In the genomic region with DNA sequence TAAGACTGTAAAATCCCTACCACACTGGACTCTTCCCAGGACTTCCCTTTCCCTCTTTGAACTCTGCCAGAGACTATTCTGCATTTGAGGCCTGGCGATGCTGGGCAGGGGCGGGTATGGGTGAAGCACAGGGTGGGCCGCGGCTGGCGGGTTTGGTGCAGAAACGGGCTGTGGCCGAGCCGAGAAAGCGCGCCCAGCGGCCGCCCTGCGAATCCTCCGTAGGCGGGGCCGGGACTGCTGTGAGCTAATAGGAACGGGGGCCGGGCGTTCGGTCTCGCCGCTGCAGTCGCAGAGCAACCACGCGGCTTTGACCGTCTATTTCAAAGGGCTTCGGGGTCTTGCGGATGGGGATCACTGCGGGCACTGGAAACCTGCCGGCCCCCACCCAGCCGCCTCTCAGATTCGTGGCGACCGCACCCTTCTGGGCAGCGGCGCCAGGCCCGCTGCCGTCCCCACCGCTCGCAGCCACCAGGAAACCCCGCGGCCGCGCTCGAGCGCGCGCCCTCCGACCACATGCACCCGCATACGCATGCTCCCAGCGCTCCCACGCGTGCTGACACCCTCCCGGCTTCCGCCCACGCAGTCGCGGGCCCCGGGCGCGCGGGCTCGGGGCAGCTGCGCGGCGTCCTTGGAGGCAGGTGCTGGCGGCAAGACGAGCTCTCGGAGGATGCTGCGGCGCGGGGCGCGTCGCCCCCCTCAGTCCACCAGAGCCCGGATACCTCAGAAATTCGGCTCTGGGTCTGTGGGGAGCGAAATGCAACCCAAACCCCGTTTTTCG, we compare ENCODE assay signal across 8 cellular contexts. TPM values are rescaled to one million over a fixed set of nuclear protein-coding genes. Genes with fewer than 3 reads are reported as not detected.
DNase-seq lines count a peak whose midpoint lies in the region; ATAC-seq and TF ChIP-seq lines count a peak whose summit lies in the region.

No MANE protein-coding gene starts in this region.

- no peaks in the 10 kb centered on the region for H3K27me3 Mint-ChIP-seq in Caco-2 (ENCODE audit: insufficient read depth, unreplicated experiment)

- H3K36me3 ChIP-seq in Caco-2 (ENCODE audit: control insufficient read depth, insufficient read depth, low read length) (no peaks in the 10 kb centered on the region), NT2/D1 (ENCODE audit: insufficient read depth, insufficient read length, low read length) (peaks cover 12% of the 10 kb centered on the region)

- no TSS peak for BruUV-seq in Caco-2 (replicated peaks; lab: Mats Ljungman, UMichigan)

- ATAC-seq in GM19463 (IDR thresholded peaks at IDR 0.05; ENCODE audit: unreplicated experiment): peak; percentile 42

- H3K4me3 Mint-ChIP-seq in Caco-2 (ENCODE audit: unreplicated experiment): peak overlapping the region; percentile 81

- peak overlapping the region; percentile 92 for H3K9ac ChIP-seq in NT2/D1 (ENCODE audit: insufficient read length, low read depth)

- H3K9me3 ChIP-seq in Caco-2 (no peaks in the 10 kb centered on the region), NT2/D1 (ENCODE audit: insufficient read depth, low read length) (peaks cover 17% of the 10 kb centered on the region)

- CTCF ChIA-PET in Caco-2 (lab: Charles Lee): interaction anchor here (0.6 to 1.7 kb wide), 4 partner anchors 18 to 217 kb away, joined by 4 to 10 read pairs (median 4); no protein-coding TSS in a partner anchor

- peak overlapping the region; percentile 88 for H3K27ac Mint-ChIP-seq in Caco-2 (ENCODE audit: unreplicated experiment)

- peak overlapping the region; percentile 84 for H3K4me3 ChIP-seq in Caco-2 (ENCODE audit: low read depth, low read length)
- peak overlapping the region; percentile 72 for H3K4me3 ChIP-seq in HL-60 (replicated peaks; ENCODE audit: insufficient read depth, low read length)
- peak overlapping the region; percentile 89 for H3K4me3 ChIP-seq in NT2/D1 (ENCODE audit: insufficient read length, low read depth)

- TF ChIP-seq CTCF in Caco-2 (IDR thresholded peaks at IDR 0.05; ENCODE audit: insufficient read depth in 1 of 2, low read depth in 1 of 2, low read length in 1 of 2, severe bottlenecking in 1 of 2, unreplicated experiment in 1 of 2) (peak in 1 of 2 experiments; percentile 35), HL-60 (IDR thresholded peaks at IDR 0.05; ENCODE audit: insufficient read depth, low read length) (no peak)

- DNase-seq in Caco-2: peak; percentile 82 to 85
- peak; percentile 78 to 85 for DNase-seq in HL-60 (ENCODE audit: low read depth in 1 of 2, low spot score in 1 of 2)
- peak; percentile 82 for DNase-seq in NT2/D1 (ENCODE audit: low read depth, low spot score)
- DNase-seq in activated T-cell treated with anti-CD3 and anti-CD28 coated beads for 1 hour (ENCODE audit: low read depth): peak; percentile 79
- peak; percentile 80 for DNase-seq in epidermal melanocyte (ENCODE audit: insufficient read length, low spot score)
- peak; percentile 82 for DNase-seq in middle frontal gyrus (ENCODE audit: extremely low spot score, low spot score)
- peak; percentile 66 to 73 for DNase-seq in stimulated activated CD8-positive, alpha-beta memory T cell treated with anti-CD3 and anti-CD28 coated beads, Interleukin-2, amount 100 ng/mL, for 1 hour (ENCODE audit: low read depth in 2 of 2)

- peak overlapping the region; percentile 88 for H3K27ac ChIP-seq in HL-60 (replicated peaks)

- H3K27me3 ChIP-seq in Caco-2 (replicated peaks; ENCODE audit: control insufficient read depth, insufficient read depth, low read length) (no peaks in the 10 kb centered on the region), HL-60 (ENCODE audit: insufficient read depth, poor library complexity, severe bottlenecking) (no peaks in the 10 kb centered on the region), NT2/D1 (ENCODE audit: insufficient read depth, insufficient read length) (no peaks in the 10 kb centered on the region)

- peaks cover 8% of the 10 kb centered on the region for H3K9me3 Mint-ChIP-seq in Caco-2 (ENCODE audit: unreplicated experiment)

- H3K4me1 ChIP-seq in Caco-2: peaks cover 6% of the 10 kb centered on the region
- H3K4me1 ChIP-seq in NT2/D1 (ENCODE audit: insufficient read depth, insufficient read length): peaks cover 3% of the 10 kb centered on the region

- H3K4me1 Mint-ChIP-seq in Caco-2 (ENCODE audit: low read depth, unreplicated experiment): no peaks in the 10 kb centered on the region

- H3K36me3 Mint-ChIP-seq in Caco-2 (ENCODE audit: insufficient read depth, unreplicated experiment): peaks cover 24% of the 10 kb centered on the region

- intact Hi-C loops in Caco-2 (cut with micrococcal nuclease; ENCODE audit: unreplicated experiment): loop anchor here (2.0 to 10.0 kb wide), 2 partner anchors 60 to 542 kb away; no protein-coding TSS in a partner anchor

- POLR2A ChIA-PET in Caco-2 (lab: Charles Lee): interaction anchor here (0.9 to 1.3 kb wide), 2 partner anchors 18 to 33 kb away, joined by 3 to 8 read pairs; a partner anchor contains a TSS

RNA-seq across cellular contexts. Expression of a gene that starts 32.7 kb away (rescaled TPM):
- total RNA-seq in Caco-2 (2022): 39.0 and 39.9 TPM in 2 replicates

Comparison
In these comparisons a context has a peak if more than half of its experiments do, and no peak if none do; other contexts are left out.
1. Peak in every context shown above with its lines: DNase-seq, ATAC-seq, H3K4me3 ChIP-seq and H3K27ac ChIP-seq.